ENCODE assay signal across 1 cellular context in the genomic region with DNA sequence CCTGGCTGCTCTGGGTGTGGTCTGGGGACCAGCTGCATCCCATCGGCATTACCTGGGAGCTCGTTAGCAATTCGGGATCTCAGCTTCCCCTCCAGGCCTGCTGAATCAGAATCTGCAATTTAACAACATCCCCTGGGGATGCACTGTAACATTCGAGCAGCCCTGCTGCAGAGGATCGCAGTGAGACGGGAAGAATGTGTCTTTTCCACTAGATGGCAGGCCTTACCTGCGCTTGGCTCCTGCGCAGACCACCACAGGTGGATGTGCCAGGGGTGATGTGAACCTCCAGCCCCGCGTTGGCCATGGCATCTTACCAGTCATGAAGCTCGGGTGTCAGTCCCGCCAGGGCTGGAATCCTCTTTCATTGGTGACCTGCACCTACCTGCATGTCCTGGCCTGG.
TF ChIP-seq lines count a peak whose summit lies in the region.

No MANE protein-coding gene starts in this region.

TF ChIP-seq in H1, 55 proteins besides CTCF, POLR2A, EP300 and RAD21 (continued from another document):
- no peak for TF ChIP-seq EZH2 (IDR thresholded peaks at IDR 0.05; ENCODE audit: low read depth, low read length, severe bottlenecking)
- TF ChIP-seq, protein P1, sequence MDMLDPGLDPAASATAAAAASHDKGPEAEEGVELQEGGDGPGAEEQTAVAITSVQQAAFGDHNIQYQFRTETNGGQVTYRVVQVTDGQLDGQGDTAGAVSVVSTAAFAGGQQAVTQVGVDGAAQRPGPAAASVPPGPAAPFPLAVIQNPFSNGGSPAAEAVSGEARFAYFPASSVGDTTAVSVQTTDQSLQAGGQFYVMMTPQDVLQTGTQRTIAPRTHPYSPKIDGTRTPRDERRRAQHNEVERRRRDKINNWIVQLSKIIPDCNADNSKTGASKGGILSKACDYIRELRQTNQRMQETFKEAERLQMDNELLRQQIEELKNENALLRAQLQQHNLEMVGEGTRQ (IDR thresholded peaks at IDR 0.05; ENCODE audit: low read length), result no peak
- TF ChIP-seq TCF12 (IDR thresholded peaks at IDR 0.05; ENCODE audit: low read depth, low read length), result no peak
- TF ChIP-seq TAF7 (optimal IDR thresholded peaks at IDR 0.05; ENCODE audit: borderline replicate concordance, low read depth, low read length), result no peak
- TF ChIP-seq, protein P2, sequence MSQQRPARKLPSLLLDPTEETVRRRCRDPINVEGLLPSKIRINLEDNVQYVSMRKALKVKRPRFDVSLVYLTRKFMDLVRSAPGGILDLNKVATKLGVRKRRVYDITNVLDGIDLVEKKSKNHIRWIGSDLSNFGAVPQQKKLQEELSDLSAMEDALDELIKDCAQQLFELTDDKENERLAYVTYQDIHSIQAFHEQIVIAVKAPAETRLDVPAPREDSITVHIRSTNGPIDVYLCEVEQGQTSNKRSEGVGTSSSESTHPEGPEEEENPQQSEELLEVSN (IDR thresholded peaks at IDR 0.05), result no peak
- TF ChIP-seq CHD2 (IDR thresholded peaks at IDR 0.05; ENCODE audit: low read length), result no peak
- TF ChIP-seq SAP30 (IDR thresholded peaks at IDR 0.05; ENCODE audit: insufficient read depth, insufficient replicate concordance, low read length), result no peak
- TF ChIP-seq PHF8 (conservative IDR thresholded peaks at IDR 0.05; ENCODE audit: low read depth, low read length), result no peak
- TF ChIP-seq CEBPB (IDR thresholded peaks at IDR 0.05; ENCODE audit: low read depth, low read length), result no peak
- TF ChIP-seq, protein P3, sequence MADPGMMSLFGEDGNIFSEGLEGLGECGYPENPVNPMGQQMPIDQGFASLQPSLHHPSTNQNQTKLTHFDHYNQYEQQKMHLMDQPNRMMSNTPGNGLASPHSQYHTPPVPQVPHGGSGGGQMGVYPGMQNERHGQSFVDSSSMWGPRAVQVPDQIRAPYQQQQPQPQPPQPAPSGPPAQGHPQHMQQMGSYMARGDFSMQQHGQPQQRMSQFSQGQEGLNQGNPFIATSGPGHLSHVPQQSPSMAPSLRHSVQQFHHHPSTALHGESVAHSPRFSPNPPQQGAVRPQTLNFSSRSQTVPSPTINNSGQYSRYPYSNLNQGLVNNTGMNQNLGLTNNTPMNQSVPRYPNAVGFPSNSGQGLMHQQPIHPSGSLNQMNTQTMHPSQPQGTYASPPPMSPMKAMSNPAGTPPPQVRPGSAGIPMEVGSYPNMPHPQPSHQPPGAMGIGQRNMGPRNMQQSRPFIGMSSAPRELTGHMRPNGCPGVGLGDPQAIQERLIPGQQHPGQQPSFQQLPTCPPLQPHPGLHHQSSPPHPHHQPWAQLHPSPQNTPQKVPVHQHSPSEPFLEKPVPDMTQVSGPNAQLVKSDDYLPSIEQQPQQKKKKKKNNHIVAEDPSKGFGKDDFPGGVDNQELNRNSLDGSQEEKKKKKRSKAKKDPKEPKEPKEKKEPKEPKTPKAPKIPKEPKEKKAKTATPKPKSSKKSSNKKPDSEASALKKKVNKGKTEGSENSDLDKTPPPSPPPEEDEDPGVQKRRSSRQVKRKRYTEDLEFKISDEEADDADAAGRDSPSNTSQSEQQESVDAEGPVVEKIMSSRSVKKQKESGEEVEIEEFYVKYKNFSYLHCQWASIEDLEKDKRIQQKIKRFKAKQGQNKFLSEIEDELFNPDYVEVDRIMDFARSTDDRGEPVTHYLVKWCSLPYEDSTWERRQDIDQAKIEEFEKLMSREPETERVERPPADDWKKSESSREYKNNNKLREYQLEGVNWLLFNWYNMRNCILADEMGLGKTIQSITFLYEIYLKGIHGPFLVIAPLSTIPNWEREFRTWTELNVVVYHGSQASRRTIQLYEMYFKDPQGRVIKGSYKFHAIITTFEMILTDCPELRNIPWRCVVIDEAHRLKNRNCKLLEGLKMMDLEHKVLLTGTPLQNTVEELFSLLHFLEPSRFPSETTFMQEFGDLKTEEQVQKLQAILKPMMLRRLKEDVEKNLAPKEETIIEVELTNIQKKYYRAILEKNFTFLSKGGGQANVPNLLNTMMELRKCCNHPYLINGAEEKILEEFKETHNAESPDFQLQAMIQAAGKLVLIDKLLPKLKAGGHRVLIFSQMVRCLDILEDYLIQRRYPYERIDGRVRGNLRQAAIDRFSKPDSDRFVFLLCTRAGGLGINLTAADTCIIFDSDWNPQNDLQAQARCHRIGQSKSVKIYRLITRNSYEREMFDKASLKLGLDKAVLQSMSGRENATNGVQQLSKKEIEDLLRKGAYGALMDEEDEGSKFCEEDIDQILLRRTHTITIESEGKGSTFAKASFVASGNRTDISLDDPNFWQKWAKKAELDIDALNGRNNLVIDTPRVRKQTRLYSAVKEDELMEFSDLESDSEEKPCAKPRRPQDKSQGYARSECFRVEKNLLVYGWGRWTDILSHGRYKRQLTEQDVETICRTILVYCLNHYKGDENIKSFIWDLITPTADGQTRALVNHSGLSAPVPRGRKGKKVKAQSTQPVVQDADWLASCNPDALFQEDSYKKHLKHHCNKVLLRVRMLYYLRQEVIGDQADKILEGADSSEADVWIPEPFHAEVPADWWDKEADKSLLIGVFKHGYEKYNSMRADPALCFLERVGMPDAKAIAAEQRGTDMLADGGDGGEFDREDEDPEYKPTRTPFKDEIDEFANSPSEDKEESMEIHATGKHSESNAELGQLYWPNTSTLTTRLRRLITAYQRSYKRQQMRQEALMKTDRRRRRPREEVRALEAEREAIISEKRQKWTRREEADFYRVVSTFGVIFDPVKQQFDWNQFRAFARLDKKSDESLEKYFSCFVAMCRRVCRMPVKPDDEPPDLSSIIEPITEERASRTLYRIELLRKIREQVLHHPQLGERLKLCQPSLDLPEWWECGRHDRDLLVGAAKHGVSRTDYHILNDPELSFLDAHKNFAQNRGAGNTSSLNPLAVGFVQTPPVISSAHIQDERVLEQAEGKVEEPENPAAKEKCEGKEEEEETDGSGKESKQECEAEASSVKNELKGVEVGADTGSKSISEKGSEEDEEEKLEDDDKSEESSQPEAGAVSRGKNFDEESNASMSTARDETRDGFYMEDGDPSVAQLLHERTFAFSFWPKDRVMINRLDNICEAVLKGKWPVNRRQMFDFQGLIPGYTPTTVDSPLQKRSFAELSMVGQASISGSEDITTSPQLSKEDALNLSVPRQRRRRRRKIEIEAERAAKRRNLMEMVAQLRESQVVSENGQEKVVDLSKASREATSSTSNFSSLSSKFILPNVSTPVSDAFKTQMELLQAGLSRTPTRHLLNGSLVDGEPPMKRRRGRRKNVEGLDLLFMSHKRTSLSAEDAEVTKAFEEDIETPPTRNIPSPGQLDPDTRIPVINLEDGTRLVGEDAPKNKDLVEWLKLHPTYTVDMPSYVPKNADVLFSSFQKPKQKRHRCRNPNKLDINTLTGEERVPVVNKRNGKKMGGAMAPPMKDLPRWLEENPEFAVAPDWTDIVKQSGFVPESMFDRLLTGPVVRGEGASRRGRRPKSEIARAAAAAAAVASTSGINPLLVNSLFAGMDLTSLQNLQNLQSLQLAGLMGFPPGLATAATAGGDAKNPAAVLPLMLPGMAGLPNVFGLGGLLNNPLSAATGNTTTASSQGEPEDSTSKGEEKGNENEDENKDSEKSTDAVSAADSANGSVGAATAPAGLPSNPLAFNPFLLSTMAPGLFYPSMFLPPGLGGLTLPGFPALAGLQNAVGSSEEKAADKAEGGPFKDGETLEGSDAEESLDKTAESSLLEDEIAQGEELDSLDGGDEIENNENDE (IDR thresholded peaks at IDR 0.05; ENCODE audit: insufficient replicate concordance, low read length), result no peak
- TF ChIP-seq SRF (IDR thresholded peaks at IDR 0.05; ENCODE audit: low read depth, low read length), result no peak
- no peak for TF ChIP-seq YY1 (IDR thresholded peaks at IDR 0.05; ENCODE audit: low read depth, low read length)
- TF ChIP-seq RBBP5 (IDR thresholded peaks at IDR 0.05; ENCODE audit: borderline replicate concordance, low read depth, low read length), result 0 out of 2 replicates have a peak, but pooled peaks have one; percentile 30
- TF ChIP-seq JUN (IDR thresholded peaks at IDR 0.05; ENCODE audit: low read depth, low read length), result no peak
- no peak for TF ChIP-seq RNF2 (IDR thresholded peaks at IDR 0.05; ENCODE audit: borderline replicate concordance, low read depth, low read length, missing control alignments, poor library complexity, severe bottlenecking)
- TF ChIP-seq JUND (IDR thresholded peaks at IDR 0.05; ENCODE audit: low read length), result 0 out of 2 replicates have a peak, but pooled peaks have one; percentile 35
- no peak for TF ChIP-seq CBX5 (IDR thresholded peaks at IDR 0.05; ENCODE audit: low read depth, low read length)
- TF ChIP-seq KDM5A (IDR thresholded peaks at IDR 0.05; ENCODE audit: low read length), result 0 out of 2 replicates have a peak, but pooled peaks have one; percentile 28
- no peak for TF ChIP-seq POLR2AphosphoS5 (IDR thresholded peaks at IDR 0.05; ENCODE audit: low read depth, low read length)
- peak; percentile 79 for TF ChIP-seq TEAD4 (IDR thresholded peaks at IDR 0.05; ENCODE audit: low read depth, low read length)
- no peak for TF ChIP-seq KDM1A (IDR thresholded peaks at IDR 0.05; ENCODE audit: borderline replicate concordance, low read length)
- TF ChIP-seq SIX5 (IDR thresholded peaks at IDR 0.05; ENCODE audit: low read depth, low read length), result no peak
- TF ChIP-seq HDAC2 (IDR thresholded peaks at IDR 0.05; ENCODE audit: borderline replicate concordance in 1 of 2, low read depth in 2 of 2, low read length in 2 of 2), result no peak
- no peak for TF ChIP-seq BRCA1 (IDR thresholded peaks at IDR 0.05; ENCODE audit: low read depth, low read length)
- TF ChIP-seq, protein P4, sequence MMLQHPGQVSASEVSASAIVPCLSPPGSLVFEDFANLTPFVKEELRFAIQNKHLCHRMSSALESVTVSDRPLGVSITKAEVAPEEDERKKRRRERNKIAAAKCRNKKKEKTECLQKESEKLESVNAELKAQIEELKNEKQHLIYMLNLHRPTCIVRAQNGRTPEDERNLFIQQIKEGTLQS (IDR thresholded peaks at IDR 0.05; ENCODE audit: insufficient read depth, low read depth, low read length), result no peak
